Comparison of ENCODE assay signal across 21 cellular contexts in the genomic region with DNA sequence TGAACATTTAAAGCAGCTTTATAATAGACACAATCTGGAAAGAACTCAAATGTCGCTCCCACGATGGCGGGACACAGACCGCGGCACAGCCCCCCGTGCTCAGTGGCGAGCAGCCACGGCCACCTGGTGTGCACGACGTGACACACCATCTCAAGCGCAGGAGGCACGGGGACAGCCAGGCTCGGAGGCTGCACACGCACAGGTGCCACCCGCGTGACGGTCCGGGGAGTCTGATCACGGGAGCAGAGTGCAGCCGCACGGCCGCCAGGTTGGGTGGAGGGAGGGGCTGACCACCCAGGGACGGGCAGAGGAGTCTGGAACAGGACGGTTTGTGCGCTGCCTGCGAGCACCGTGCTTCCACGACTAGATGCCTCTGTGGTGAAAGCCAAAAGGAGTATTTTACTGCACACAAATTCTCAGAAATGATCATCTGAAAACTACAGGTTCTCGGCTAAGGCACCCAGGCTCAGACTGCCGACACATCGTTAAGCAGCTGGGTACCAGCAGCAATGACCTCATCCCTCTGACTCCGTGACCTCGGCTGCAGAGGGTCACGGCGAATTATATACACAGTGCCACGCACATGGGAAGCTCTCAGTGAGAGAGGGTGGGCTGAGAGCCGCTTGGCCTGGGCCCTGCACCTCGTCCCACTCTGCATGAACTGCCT. TPM values are rescaled to one million over a fixed set of nuclear protein-coding genes. Genes with fewer than 3 reads are reported as not detected.
A peak's percentile ranks its signal among the peaks of the same experiment; 100 is the strongest.
DNase-seq lines count a peak whose midpoint lies in the region; ATAC-seq, FAIRE-seq and TF ChIP-seq lines count a peak whose summit lies in the region.
"Had no signal": no experiment of that assay in that cellular context is flagged by ENCODE, and none has a peak within 500 bp of the region (broad histone marks: within the 10 kb centered on the region; RNA-seq: fewer than 3 reads in every experiment).

No MANE protein-coding gene starts in this region.

- TF ChIP-seq EP300 in H1 (IDR thresholded peaks at IDR 0.05; ENCODE audit: borderline replicate concordance in 1 of 2, low read depth in 2 of 2, low read length in 2 of 2) = no peak

- H3K4me2 ChIP-seq in IMR-90 (ENCODE audit: low read depth, low read length) (no peak overlapping the region), H1 (ENCODE audit: insufficient read depth in 1 of 2, low read depth in 2 of 2, low read length in 2 of 2) (no peak overlapping the region), mesenchymal stem cell (ENCODE audit: low read length, poor library complexity, severe bottlenecking) (no peak overlapping the region)

- H2AK5ac ChIP-seq in IMR-90 (ENCODE audit: low read depth, low read length) (no peak overlapping the region; the same call in 1 of the 2 replicates), H1 (ENCODE audit: low read depth, low read length) (no peak overlapping the region), mesenchymal stem cell (ENCODE audit: low read length, severe bottlenecking) (no peak overlapping the region)

- FAIRE-seq in H1 (lab: Jason Lieb, UNC) = no peak
- FAIRE-seq: GM19239 had no signal

- H2BK20ac ChIP-seq in IMR-90 (ENCODE audit: low read depth, low read length) (no peak overlapping the region), H1 (ENCODE audit: low read length) (no peak overlapping the region)

- CTCF ChIA-PET in IMR-90 (lab: Yijun Ruan, JAX) = no interaction called here
- CTCF ChIA-PET in H1 (lab: Charles Lee; ENCODE audit: partially characterized antibody) = interaction anchor here (1.1 to 12.1 kb wide), 7 partner anchors 11 to 100 kb away, joined by 3 to 83 read pairs (median 4); no protein-coding TSS in a partner anchor

- no peak overlapping the region for H2BK12ac ChIP-seq in H1 (ENCODE audit: low read depth, low read length)
- H2BK12ac ChIP-seq in mesenchymal stem cell (ENCODE audit: low read length in 2 of 2) = peak overlapping the region in 1 of 2 experiments; percentile 17

- H4K20me1 ChIP-seq in IMR-90 (ENCODE audit: insufficient read depth, low read length) (peaks cover 74% of the 10 kb centered on the region), H1 (replicated peaks in 1 of 2; ENCODE audit: control insufficient read depth in 1 of 2, insufficient read depth in 2 of 2, low read length in 2 of 2) (peaks cover 3 to 13% of the 10 kb centered on the region in 2 experiments)

- H3K4me3 ChIP-seq in IMR-90 (ENCODE audit: insufficient read depth, low read depth, low read length) (no peak overlapping the region), H1 (ENCODE audit: extremely low read depth in 1 of 4, insufficient read depth in 2 of 4, low read depth in 3 of 4, low read length in 4 of 4) (no peak overlapping the region), mesenchymal stem cell (ENCODE audit: insufficient read depth in 1 of 2, low read depth in 1 of 2, low read length in 2 of 2) (no peak overlapping the region)

- H2AK9ac ChIP-seq in IMR-90 (replicated peaks; ENCODE audit: low read depth, low read length, poor library complexity) = peak overlapping the region; percentile 5

- DNase-seq in IMR-90 = no peak
- no peak for DNase-seq in H1 (ENCODE audit: low read depth in 1 of 2, low spot score in 2 of 2)
- DNase-seq in mesenchymal stem cell = peak; percentile 57
- peak; percentile 45 for DNase-seq in retina
- DNase-seq in stimulated activated naive CD8-positive, alpha-beta T cell treated with anti-CD3 and anti-CD28 coated beads, Interleukin-15, Interleukin-2, amounts not matched to agents 100 U/mL and 50 U/mL, for 24 hours = no peak
- DNase-seq in stimulated activated CD4-positive, alpha-beta T cell treated with anti-CD3 and anti-CD28 coated beads, Interleukin-4, amount 100 ng/mL, for 1 hour = no peak
- no peak for DNase-seq in pons (ENCODE audit: low spot score)
- DNase-seq: CD4-positive, alpha-beta memory T cell; DMS153; GDM1; MV-4-11; NCI-H1105 treated with DMSO at 0.1 percent for 48 hours; NCI-H1694; NCI-H2081; NCI-H2171; NCI-H345; NCI-H524; NCI-H82 had no signal

- H2BK120ac ChIP-seq in IMR-90 (ENCODE audit: low read depth, low read length) (no peak overlapping the region), H1 (replicated peaks; ENCODE audit: low read depth, low read length) (no peak overlapping the region), mesenchymal stem cell (ENCODE audit: low read depth, low read length) (no peak overlapping the region)

- no peak overlapping the region for H3K4ac ChIP-seq in IMR-90 (ENCODE audit: low read depth, low read length)
- no peak overlapping the region for H3K4ac ChIP-seq in H1 (replicated peaks; ENCODE audit: insufficient read length, low read depth, low read length)
- H3K4ac ChIP-seq in mesenchymal stem cell (ENCODE audit: low read depth in 1 of 2, low read length in 2 of 2) = peak overlapping the region in 1 of 2 experiments; percentile 58

- H3K4me1 ChIP-seq in IMR-90 (ENCODE audit: control insufficient read depth, insufficient read depth, low read length) = peaks cover 6% of the 10 kb centered on the region
- H3K4me1 ChIP-seq in H1 (replicated peaks in 1 of 4; ENCODE audit: control insufficient read depth in 3 of 4, insufficient read depth in 4 of 4, low read length in 3 of 4) = no peaks in the 10 kb centered on the region; a peak in 2 of 7 replicates
- H3K4me1 ChIP-seq in mesenchymal stem cell (ENCODE audit: control insufficient read depth, insufficient read depth, low read depth, low read length) = peaks cover 24% of the 10 kb centered on the region

- H3K36me3 ChIP-seq in IMR-90 (ENCODE audit: control insufficient read depth, insufficient read depth, low read length) = no peaks in the 10 kb centered on the region
- no peaks in the 10 kb centered on the region for H3K36me3 ChIP-seq in H1 (ENCODE audit: control insufficient read depth in 2 of 4, insufficient read depth in 4 of 4, low read length in 3 of 4)
- H3K36me3 ChIP-seq in mesenchymal stem cell (ENCODE audit: control insufficient read depth in 1 of 2, insufficient read depth in 2 of 2, low read depth in 1 of 2, low read length in 2 of 2) = peaks cover 0 to 37% of the 10 kb centered on the region in 2 experiments

- H3K23ac ChIP-seq in IMR-90 (ENCODE audit: low read depth, low read length) (no peak overlapping the region), H1 (ENCODE audit: insufficient read length) (no peak overlapping the region), mesenchymal stem cell (ENCODE audit: low read length in 2 of 2) (no peak overlapping the region)

- no peak overlapping the region for H4K91ac ChIP-seq in IMR-90 (ENCODE audit: insufficient read depth, low read depth, low read length)
- no peak overlapping the region for H4K91ac ChIP-seq in H1 (replicated peaks; ENCODE audit: insufficient read length, low read length)
- peak overlapping the region; percentile 44 for H4K91ac ChIP-seq in mesenchymal stem cell (ENCODE audit: low read length)

- WGBS in IMR-90 (ENCODE audit: extremely low coverage in 2 of 2, insufficient read length in 1 of 2), 2 experiments = 91% methylated on average over 18 of the region's 38 CpGs; no CpG with 5 or more reads in 1 of the 2 experiments
- WGBS in H1 (ENCODE audit: extremely low coverage in 1 of 2, insufficient coverage in 1 of 2, insufficient read length in 1 of 2, insufficient replicate concordance in 2 of 2, low coverage in 1 of 2, low lambda C conversion rate in 2 of 2, missing lambda C conversion rate in 1 of 2), 2 experiments = 92% methylated on average over 38 of the region's 38 CpGs; no CpG with 5 or more reads in 1 of the 2 experiments
- 76% methylated on average over 38 of the region's 38 CpGs for WGBS in mesenchymal stem cell

- H2BK15ac ChIP-seq in IMR-90 (ENCODE audit: low read depth, low read length) (no peak overlapping the region), H1 (ENCODE audit: low read length) (no peak overlapping the region), mesenchymal stem cell (ENCODE audit: low read depth, poor library complexity, severe bottlenecking) (no peak overlapping the region)

- H2BK5ac ChIP-seq in IMR-90 (ENCODE audit: low read depth, low read length, poor library complexity, severe bottlenecking) (no peak overlapping the region), H1 (ENCODE audit: low read depth, low read length) (no peak overlapping the region), mesenchymal stem cell (ENCODE audit: low read depth, low read length, poor library complexity, severe bottlenecking) (no peak overlapping the region)

- H3K9me1 ChIP-seq in IMR-90 (ENCODE audit: insufficient read depth, low read length) = no peaks in the 10 kb centered on the region

- TF ChIP-seq RAD21 in IMR-90 (IDR thresholded peaks at IDR 0.05; ENCODE audit: low read length) (no peak), H1 (IDR thresholded peaks at IDR 0.05 in 1 of 2, conservative IDR thresholded peaks at IDR 0.05 in 1 of 2; ENCODE audit: low read depth in 2 of 2, low read length in 2 of 2) (no peak)

- no peak for TF ChIP-seq CTCF in IMR-90 (conservative IDR thresholded peaks at IDR 0.05; ENCODE audit: low read depth, low read length)
- TF ChIP-seq CTCF in H1 (IDR thresholded peaks at IDR 0.05; ENCODE audit: control extremely low read depth in 1 of 3, insufficient read depth in 1 of 3, low read depth in 1 of 3, low read length in 3 of 3) = no peak

- no peaks in the 10 kb centered on the region for H3K23me2 ChIP-seq in H1 (ENCODE audit: low read depth, low read length)

- no peak overlapping the region for H4K5ac ChIP-seq in IMR-90 (ENCODE audit: low read depth, low read length)
- H4K5ac ChIP-seq in H1 (ENCODE audit: insufficient read length, low read depth, low read length) = no peak overlapping the region

- BruUV-seq in IMR-90 (replicated peaks; lab: Mats Ljungman, UMichigan) = no TSS peak

- intact Hi-C loops in IMR-90 (cut with micrococcal nuclease) = no loop called here

- in situ Hi-C loops in IMR-90 (cut with MboI; ENCODE audit: low sequenced_read_pairs) = no loop called here

- ATAC-seq in IMR-90 (ENCODE audit: low read depth) (no peak), HG02798 (IDR thresholded peaks at IDR 0.05; ENCODE audit: poor library complexity, unreplicated experiment) (no peak)
- ATAC-seq in stimulated activated naive CD8-positive, alpha-beta T cell treated with anti-CD3 and anti-CD28 coated beads, Interleukin-15, Interleukin-2, amounts not matched to agents 100 U/mL and 50 U/mL, for 24 hours = no peak
- ATAC-seq: Panc1 had no signal

- dilution Hi-C loops in IMR-90 (cut with HindIII; ENCODE audit: low sequenced_read_pairs, unreplicated experiment) = no loop called here

- H3K9ac ChIP-seq in IMR-90 (ENCODE audit: low read depth, low read length) (no peak overlapping the region), H1 (replicated peaks in 1 of 4; ENCODE audit: extremely low read depth in 1 of 4, low read depth in 3 of 4, low read length in 3 of 4) (no peak overlapping the region), mesenchymal stem cell (ENCODE audit: low read length) (no peak overlapping the region)

- H3K9me3 ChIP-seq in IMR-90 (ENCODE audit: control insufficient read depth, insufficient read depth, low read length) (no peaks in the 10 kb centered on the region), H1 (ENCODE audit: insufficient read depth in 2 of 2, low read depth in 1 of 2, low read length in 1 of 2) (no peaks in the 10 kb centered on the region), mesenchymal stem cell (ENCODE audit: control insufficient read depth, low read length) (no peaks in the 10 kb centered on the region)

- no peaks in the 10 kb centered on the region; a peak in 1 of 4 replicates for H3K79me2 ChIP-seq in H1 (ENCODE audit: control insufficient read depth in 1 of 2, insufficient read depth in 2 of 2, low read length in 2 of 2)

- no peak overlapping the region for H3K27ac ChIP-seq in IMR-90 (ENCODE audit: insufficient read depth, low read length)
- no peak overlapping the region for H3K27ac ChIP-seq in H1 (ENCODE audit: low read depth, low read length)
- H3K27ac ChIP-seq in mesenchymal stem cell (ENCODE audit: low read length, poor library complexity, severe bottlenecking) = no peak overlapping the region

- H3K79me1 ChIP-seq in IMR-90 (ENCODE audit: low read depth in 1 of 2, low read length in 2 of 2) (peaks cover 0 to 5% of the 10 kb centered on the region in 2 experiments; a peak in 1 of 4 replicates), H1 (ENCODE audit: low read depth, low read length) (peaks cover 4% of the 10 kb centered on the region; the same call in 1 of the 2 replicates), mesenchymal stem cell (replicated peaks; ENCODE audit: low read length, poor library complexity, severe bottlenecking) (peaks cover 59% of the 10 kb centered on the region)

- H3K14ac ChIP-seq in IMR-90 (replicated peaks; ENCODE audit: low read depth, low read length) = no peak overlapping the region
- no peak overlapping the region for H3K14ac ChIP-seq in H1 (ENCODE audit: insufficient read length)
- H3K14ac ChIP-seq in mesenchymal stem cell (ENCODE audit: low read length in 2 of 2) = peak overlapping the region in 1 of 2 experiments; percentile 62

- no peak overlapping the region for H3K18ac ChIP-seq in IMR-90 (ENCODE audit: low read depth, low read length)
- H3K18ac ChIP-seq in H1 (ENCODE audit: extremely low read depth, low read length) = no peak overlapping the region
- peak overlapping the region in 1 of 2 experiments; percentile 9 for H3K18ac ChIP-seq in mesenchymal stem cell (ENCODE audit: low read depth in 1 of 2, low read length in 2 of 2)

- H3K56ac ChIP-seq in IMR-90 (ENCODE audit: extremely low read depth, insufficient read depth, low read length) (no peak overlapping the region), H1 (replicated peaks; ENCODE audit: insufficient read length, low read depth, low read length) (no peak overlapping the region)

- POLR2A ChIA-PET in IMR-90 (lab: Charles Lee; ENCODE audit: unreplicated experiment) (no interaction called here), H1 (lab: Charles Lee; ENCODE audit: partially characterized antibody) (no interaction called here)

- H3K27me3 ChIP-seq in IMR-90 (ENCODE audit: control insufficient read depth, insufficient read depth, low read length) (no peaks in the 10 kb centered on the region), H1 (replicated peaks in 1 of 4; ENCODE audit: control insufficient read depth in 3 of 4, extremely low read depth in 1 of 4, insufficient read depth in 3 of 4, low read length in 3 of 4) (no peaks in the 10 kb centered on the region), mesenchymal stem cell (ENCODE audit: control insufficient read depth in 1 of 2, insufficient read depth in 1 of 2, low read length in 2 of 2) (no peaks in the 10 kb centered on the region)

- no peak overlapping the region for H4K8ac ChIP-seq in IMR-90 (ENCODE audit: low read depth in 2 of 2, low read length in 2 of 2)
- H4K8ac ChIP-seq in H1 (ENCODE audit: extremely low read depth, insufficient read depth, low read length) = peak overlapping the region; percentile 86; the same call in 1 of the 2 replicates
- peak overlapping the region; percentile 45 for H4K8ac ChIP-seq in mesenchymal stem cell (ENCODE audit: low read length)

- no peak for TF ChIP-seq POLR2A in IMR-90 (IDR thresholded peaks at IDR 0.05; ENCODE audit: low read depth, low read length)
- no peak for TF ChIP-seq POLR2A in H1 (IDR thresholded peaks at IDR 0.05; ENCODE audit: control extremely low read depth in 1 of 2, low read depth in 2 of 2, low read length in 2 of 2)

- H2AFZ ChIP-seq in IMR-90 (replicated peaks; ENCODE audit: low read length, poor library complexity) (no peak overlapping the region), H1 (ENCODE audit: low read length) (no peak overlapping the region), mesenchymal stem cell (ENCODE audit: low read depth, low read length) (no peak overlapping the region)

RNA-seq across cellular contexts. Expression of a gene that starts 7.5 kb away (rescaled TPM):
- 2.0 and 2.2 TPM in 2 replicates for total RNA-seq in IMR-90 (2012; rRNA removed)
- 5.8 and 6.3 TPM in 2 replicates for polyA plus RNA-seq in IMR-90 (2012; rRNA removed)
- polyA plus RNA-seq in IMR-90 (2012; cell fraction: cytosol; rRNA removed) = 3.5 and 8.8 TPM in 2 replicates
- polyA plus RNA-seq in IMR-90 (2012; cell fraction: nucleus; rRNA removed; ENCODE audit: low replicate concordance) = 10.8 and 20.8 TPM in 2 replicates
- total RNA-seq in H1 (2021; fragmentation: NEBNext Ultra II Directional; extraction: Animal tissue kit (Norgen Biotek cat#: 25700)) = 0.24 and 0.52 TPM in 2 replicates
- 0.47 and 0.78 TPM in 2 replicates for polyA plus RNA-seq in H1 (2011; rRNA removed)
- polyA plus RNA-seq in H1 (2011; cell fraction: cytosol; rRNA removed) = 0.56 TPM
- polyA plus RNA-seq in H1 (2011; cell fraction: nucleus; rRNA removed) = 1.00 TPM
- 0.36 to 0.68 TPM (median 0.62 TPM) in 4 replicates for polyA plus RNA-seq in H1 (2012, experiment 1 of 2)
- 0.17 TPM for polyA plus RNA-seq in H1 (2012, experiment 2 of 2)
- polyA plus RNA-seq in H1 (2013, experiment 1 of 2) = 0.20 TPM
- 0.20 TPM for polyA plus RNA-seq in H1 (2013, experiment 2 of 2)
- polyA minus RNA-seq in H1 (2011; rRNA and poly(A)+ RNA removed) = 0.16 and 0.27 TPM in 2 replicates
- polyA minus RNA-seq in H1 (2011; cell fraction: cytosol; rRNA and poly(A)+ RNA removed) = not detected
- 0.70 TPM for polyA minus RNA-seq in H1 (2011; cell fraction: nucleus; rRNA and poly(A)+ RNA removed)
- polyA plus RNA-seq in mesenchymal stem cell (2013, experiment 1 of 2) = 3.9 TPM
- 4.0 TPM for polyA plus RNA-seq in mesenchymal stem cell (2013, experiment 2 of 2)
- total RNA-seq: CD4-positive, alpha-beta memory T cell had no signal
- polyA plus RNA-seq: CD4-positive, alpha-beta memory T cell had no signal

RNA-seq across cellular contexts. Expression of a gene that starts 36.0 kb away (rescaled TPM):
- 0.83 and 2.2 TPM in 2 replicates for total RNA-seq in IMR-90 (2012; rRNA removed)
- 2.5 and 3.4 TPM in 2 replicates for polyA plus RNA-seq in IMR-90 (2012; rRNA removed)
- 1.9 and 8.1 TPM in 2 replicates for polyA plus RNA-seq in IMR-90 (2012; cell fraction: cytosol; rRNA removed)
- 4.5 and 7.4 TPM in 2 replicates for polyA plus RNA-seq in IMR-90 (2012; cell fraction: nucleus; rRNA removed; ENCODE audit: low replicate concordance)
- total RNA-seq in H1 (2021; fragmentation: NEBNext Ultra II Directional; extraction: Animal tissue kit (Norgen Biotek cat#: 25700)) = 0.54 and 1.8 TPM in 2 replicates
- 2.7 and 3.9 TPM in 2 replicates for polyA plus RNA-seq in H1 (2011; rRNA removed)
- polyA plus RNA-seq in H1 (2011; cell fraction: cytosol; rRNA removed) = 2.5 TPM
- polyA plus RNA-seq in H1 (2011; cell fraction: nucleus; rRNA removed) = 3.3 TPM
- polyA plus RNA-seq in H1 (2012, experiment 1 of 2) = 0.62 to 1.8 TPM (median 1.3 TPM) in 4 replicates
- polyA plus RNA-seq in H1 (2012, experiment 2 of 2) = 2.0 TPM
- polyA plus RNA-seq in H1 (2013, experiment 1 of 2) = 1.1 TPM
- polyA plus RNA-seq in H1 (2013, experiment 2 of 2) = 0.79 TPM
- polyA minus RNA-seq in H1 (2011; rRNA and poly(A)+ RNA removed) = 2.9 and 4.5 TPM in 2 replicates
- 0.81 TPM for polyA minus RNA-seq in H1 (2011; cell fraction: cytosol; rRNA and poly(A)+ RNA removed)
- polyA minus RNA-seq in H1 (2011; cell fraction: nucleus; rRNA and poly(A)+ RNA removed) = 3.9 TPM
- 0.36 TPM for polyA plus RNA-seq in mesenchymal stem cell (2013, experiment 1 of 2)
- 0.40 TPM for polyA plus RNA-seq in mesenchymal stem cell (2013, experiment 2 of 2)

Comparison
In these comparisons a context has a peak if more than half of its experiments do, and no peak if none do; other contexts are left out.
1. DNase-seq: peak in mesenchymal stem cell (single experiment) and retina (single experiment); none in IMR-90 (single experiment), H1 (0 of 2), stimulated activated naive CD8-positive, alpha-beta T cell treated with anti-CD3 and anti-CD28 coated beads, Interleukin-15, Interleukin-2, amounts not matched to agents 100 U/mL and 50 U/mL, for 24 hours (single experiment), stimulated activated CD4-positive, alpha-beta T cell treated with anti-CD3 and anti-CD28 coated beads, Interleukin-4, amount 100 ng/mL, for 1 hour (single experiment) and pons (single experiment).
2. H4K8ac ChIP-seq: peak in H1 (single experiment) and mesenchymal stem cell (single experiment); none in IMR-90 (0 of 2).